ENCODE assay signal across 8 cellular contexts in the genomic region with DNA sequence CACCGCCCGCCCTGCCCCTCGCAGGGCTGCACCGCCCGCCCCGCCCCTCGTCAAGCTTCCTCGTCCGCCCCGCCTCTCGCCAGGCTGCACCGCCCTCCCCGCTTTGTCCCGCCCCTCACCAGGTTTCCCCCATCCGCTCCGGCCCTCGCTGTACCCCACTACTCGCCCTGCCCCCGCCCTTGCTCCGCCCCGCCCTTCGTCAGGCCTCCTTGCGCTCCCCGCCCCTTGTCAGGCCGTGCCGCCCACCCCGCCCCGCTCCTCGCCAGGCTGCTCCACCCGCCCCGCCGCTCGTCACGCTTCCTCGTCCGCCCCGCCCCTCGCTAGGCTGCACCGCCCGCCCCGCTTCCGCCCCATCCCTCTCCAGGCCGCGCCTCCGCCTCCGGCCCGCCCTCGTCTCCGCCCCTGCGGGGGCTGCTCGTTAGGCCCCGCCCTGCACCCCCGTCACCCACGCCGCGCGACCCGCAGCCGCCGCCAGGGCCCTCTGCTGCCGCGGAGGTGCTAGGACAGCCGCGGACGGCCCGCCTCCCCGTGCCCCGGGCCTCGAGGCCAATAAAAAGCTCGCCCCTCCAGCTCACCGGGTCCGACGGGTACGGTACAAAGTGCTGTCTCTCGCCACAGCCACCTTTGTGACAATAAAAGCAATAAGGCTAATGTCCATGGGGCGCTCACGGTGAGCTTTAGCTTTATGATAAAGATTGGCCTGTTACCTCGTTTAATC. TPM values are rescaled to one million over a fixed set of nuclear protein-coding genes. Genes with fewer than 3 reads are reported as not detected.
DNase-seq lines count a peak whose midpoint lies in the region; ATAC-seq, FAIRE-seq and TF ChIP-seq lines count a peak whose summit lies in the region.

No MANE protein-coding gene starts in this region.

- H3K4me1 ChIP-seq in breast epithelium = peaks cover 0 to 6% of the 10 kb centered on the region in 2 donors
- H3K4me1 ChIP-seq in small intestine (ENCODE audit: control insufficient read depth in 2 of 2, insufficient read depth in 1 of 2, low read depth in 1 of 2, low read length in 1 of 2) = peaks cover 0 to 2% of the 10 kb centered on the region in 2 donors

- no peaks in the 10 kb centered on the region for H3K36me3 ChIP-seq in breast epithelium
- H3K36me3 ChIP-seq in small intestine (ENCODE audit: control insufficient read depth in 2 of 2, insufficient read depth in 2 of 2, low read length in 2 of 2) = peaks cover 4 to 5% of the 10 kb centered on the region in 2 donors

- TF ChIP-seq POLR2A in breast epithelium (IDR thresholded peaks at IDR 0.05) = no peak

- TF ChIP-seq CTCF in AG04449 (IDR thresholded peaks at IDR 0.05; ENCODE audit: insufficient read depth, low read length, missing control alignments) (peak; percentile 60), VCaP (conservative IDR thresholded peaks at IDR 0.05) (peak; percentile 83), breast epithelium (IDR thresholded peaks at IDR 0.05) (peak; percentile 23 to 68 (median 52))

- WGBS in small intestine, 3 donors = 2 to 3% (median 2%) methylated on average over 51 to 78 of the region's 78 CpGs

- H3K4me3 ChIP-seq in AG04449 (ENCODE audit: low read depth, low read length) = peak overlapping the region; percentile 56
- peak overlapping the region; percentile 82 to 84 (median 82) for H3K4me3 ChIP-seq in breast epithelium
- H3K4me3 ChIP-seq in small intestine (ENCODE audit: low read depth in 1 of 2, low read length in 2 of 2) = peak overlapping the region in 1 of 2 donors; percentile 1

- POLR2A ChIA-PET in AG04449 (lab: Yijun Ruan, JAX) = interaction anchor here (0.9 to 1.4 kb wide), 3 partner anchors 19 to 80 kb away, joined by 3 to 6 read pairs (median 3); no protein-coding TSS in a partner anchor

- H3K9me3 ChIP-seq in breast epithelium = no peaks in the 10 kb centered on the region
- H3K9me3 ChIP-seq in small intestine (ENCODE audit: control insufficient read depth, low read depth) = no peaks in the 10 kb centered on the region

- CTCF ChIA-PET in AG04449 (lab: Yijun Ruan, JAX) = interaction anchor here (0.7 to 7.6 kb wide), 35 partner anchors 9 to 301 kb away, joined by 3 to 187 read pairs (median 4); partner anchors contain the start of genes GLB1L, GMPPA, NHEJ1 and STK16

- intact Hi-C loops in breast epithelium (cut with DNase I; ENCODE audit: low total_unique reads) = no loop called here

- FAIRE-seq in small intestine (lab: Jason Lieb, UNC) = no peak

- peak overlapping the region; percentile 79 for H3K27ac ChIP-seq in VCaP
- peak overlapping the region; percentile 93 to 97 for H3K27ac ChIP-seq in breast epithelium
- peak overlapping the region; percentile 82 to 89 for H3K27ac ChIP-seq in small intestine (ENCODE audit: low read depth in 1 of 2, low read length in 1 of 2)

- ATAC-seq in GM18873 (IDR thresholded peaks at IDR 0.05; ENCODE audit: low FRiP score, unreplicated experiment) = peak; percentile 72
- peak; percentile 78 for ATAC-seq in HG03135 (IDR thresholded peaks at IDR 0.05; ENCODE audit: unreplicated experiment)

- H3K27me3 ChIP-seq in breast epithelium (no peaks in the 10 kb centered on the region), small intestine (ENCODE audit: control insufficient read depth in 2 of 2, insufficient read depth in 2 of 2, low read length in 2 of 2) (no peaks in the 10 kb centered on the region)

- DNase-seq in AG04449 (ENCODE audit: low read depth, low spot score) (peak; percentile 73), NCI-H2196 (lab: John Stamatoyannopoulos, UW; ENCODE audit: unreplicated experiment) (peak; percentile 96), breast epithelium (ENCODE audit: low spot score in 2 of 2) (peak; percentile 98), iPS-NIHi7 (ENCODE audit: extremely low spot score) (peak; percentile 96), small intestine (peak; percentile 96)

RNA-seq across cellular contexts. Expression of gene DNPEP, which starts 0.6 kb away (rescaled TPM):
- total RNA-seq in breast epithelium = 10 to 100 TPM; 49.8 to 81.9 (median 79.0) TPM
- polyA plus RNA-seq in small intestine = 100 to 1,000 TPM in 2 of 3 donors, 10 to 100 TPM in 1; 98.2 to 200 (median 187) TPM

RNA-seq across cellular contexts. Expression of gene DES, which starts 29.9 kb away (rescaled TPM):
- total RNA-seq in breast epithelium = 10 to 100 TPM; 17.1 to 29.6 (median 29.5) TPM
- 100 to 1,000 TPM in 1 of 3 donors, 10 to 100 TPM in 2; 24.6 to 178 (median 99.4) TPM for polyA plus RNA-seq in small intestine

RNA-seq across cellular contexts. Expression of gene SPEG, which starts 46.4 kb away (rescaled TPM):
- total RNA-seq in breast epithelium = 10 to 100 TPM in 2 of 3 donors, under 1 TPM in 1; 0.32 to 36.6 (median 21.0) TPM
- polyA plus RNA-seq in small intestine = 10 to 100 TPM in 1 of 3 donors, 1 to 10 TPM in 1, under 1 TPM in 1; 0.45 to 15.7 (median 4.6) TPM

RNA-seq across cellular contexts. Expression of gene RESP18, which starts 55.7 kb away (rescaled TPM):
- total RNA-seq in breast epithelium = not detected
- under 1 TPM in 1 of 3 donors, not detected in 2; 0.28 TPM for polyA plus RNA-seq in small intestine
